ENCODE assay signal across 8 cellular contexts in the genomic region with DNA sequence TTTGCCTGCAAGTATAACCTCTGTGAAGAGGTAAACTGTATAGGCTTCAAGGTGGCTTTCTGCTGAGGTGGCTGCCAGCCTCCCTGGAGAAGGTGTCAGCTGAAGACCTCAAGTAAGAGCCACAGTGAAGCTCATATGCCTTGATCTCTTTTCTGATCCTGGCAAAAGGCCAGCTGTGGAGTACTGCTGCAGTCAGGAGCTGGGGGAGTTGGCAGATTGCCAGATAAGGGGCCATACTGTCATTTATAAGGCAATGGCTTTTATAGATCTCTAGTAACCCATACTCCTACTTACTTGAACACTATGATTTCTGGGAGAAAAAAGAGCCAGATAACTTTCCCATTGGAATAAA. TPM values are rescaled to one million over a fixed set of nuclear protein-coding genes. Genes with fewer than 3 reads are reported as not detected.
A peak's percentile ranks its signal among the peaks of the same experiment; 100 is the strongest.
DNase-seq lines count a peak whose midpoint lies in the region; ATAC-seq and TF ChIP-seq lines count a peak whose summit lies in the region.

No MANE protein-coding gene starts in this region.

- DNase-seq in activated CD4-positive, CD25-positive, alpha-beta regulatory T cell treated with anti-CD3 and anti-CD28 coated beads, Interleukin-2, amount 50 U/mL, for 72 hours, result no peak
- peak; percentile 37 to 61 for DNase-seq in central memory CD8-positive, alpha-beta T cell (ENCODE audit: low spot score in 2 of 2)
- peak; percentile 26 for DNase-seq in stimulated activated naive CD4-positive, alpha-beta T cell treated with Interleukin-2 at 50 U/mL for 16 hours (lab: John Stamatoyannopoulos, UW)
- no peak for DNase-seq in foreskin keratinocyte
- DNase-seq in C1 segment of cervical spinal cord (lab: John Stamatoyannopoulos, UW), result no peak
- no peak for DNase-seq in HK-2 (ENCODE audit: unreplicated experiment)

- H3K27me3 Mint-ChIP-seq in T-helper 1 cell treated with Interleukin-12 subunit alpha and Interleukin-12 subunit beta and Interleukin-4 antibody, amounts not matched to agents 30 μg/mL and 1 μg/mL, for 36 hours (ENCODE audit: low read depth), result no peaks in the 10 kb centered on the region
- H3K27me3 Mint-ChIP-seq in central memory CD8-positive, alpha-beta T cell, result no peaks in the 10 kb centered on the region

- H3K4me1 ChIP-seq in foreskin keratinocyte, result no peaks in the 10 kb centered on the region

- no peak overlapping the region for H3K27ac ChIP-seq in foreskin keratinocyte

- H3K27me3 ChIP-seq in foreskin keratinocyte, result no peaks in the 10 kb centered on the region

- H3K4me1 Mint-ChIP-seq in T-helper 1 cell treated with Interleukin-12 subunit alpha and Interleukin-12 subunit beta and Interleukin-4 antibody, amounts not matched to agents 30 μg/mL and 1 μg/mL, for 36 hours (ENCODE audit: low read depth), result peaks cover 50% of the 10 kb centered on the region
- H3K4me1 Mint-ChIP-seq in central memory CD8-positive, alpha-beta T cell, result peaks cover 56% of the 10 kb centered on the region

- peak overlapping the region; percentile 21 for H3K27ac Mint-ChIP-seq in T-helper 1 cell treated with Interleukin-12 subunit alpha and Interleukin-12 subunit beta and Interleukin-4 antibody, amounts not matched to agents 30 μg/mL and 1 μg/mL, for 36 hours
- peak overlapping the region; percentile 69 for H3K27ac Mint-ChIP-seq in central memory CD8-positive, alpha-beta T cell (ENCODE audit: low read depth)

- no peaks in the 10 kb centered on the region for H3K9me3 Mint-ChIP-seq in T-helper 1 cell treated with Interleukin-12 subunit alpha and Interleukin-12 subunit beta and Interleukin-4 antibody, amounts not matched to agents 30 μg/mL and 1 μg/mL, for 36 hours
- H3K9me3 Mint-ChIP-seq in central memory CD8-positive, alpha-beta T cell, result no peaks in the 10 kb centered on the region

- peak; percentile 9 to 13 for ATAC-seq in activated CD4-positive, CD25-positive, alpha-beta regulatory T cell treated with anti-CD3 and anti-CD28 coated beads, Interleukin-2, amount 50 U/mL, for 24 hours
- ATAC-seq in central memory CD8-positive, alpha-beta T cell (replicated peaks; ENCODE audit: extremely low read depth, poor library complexity, severe bottlenecking), result peak; percentile 75
- no peak for ATAC-seq in foreskin keratinocyte

- peaks cover 23% of the 10 kb centered on the region for H3K36me3 Mint-ChIP-seq in T-helper 1 cell treated with Interleukin-12 subunit alpha and Interleukin-12 subunit beta and Interleukin-4 antibody, amounts not matched to agents 30 μg/mL and 1 μg/mL, for 36 hours (ENCODE audit: low read depth)
- peaks cover 13% of the 10 kb centered on the region for H3K36me3 Mint-ChIP-seq in central memory CD8-positive, alpha-beta T cell (ENCODE audit: insufficient read depth)

- no peak for TF ChIP-seq CTCF in foreskin keratinocyte (conservative IDR thresholded peaks at IDR 0.05)

- no peak overlapping the region for H3K4me3 Mint-ChIP-seq in T-helper 1 cell treated with Interleukin-12 subunit alpha and Interleukin-12 subunit beta and Interleukin-4 antibody, amounts not matched to agents 30 μg/mL and 1 μg/mL, for 36 hours
- H3K4me3 Mint-ChIP-seq in central memory CD8-positive, alpha-beta T cell, result peak overlapping the region; percentile 6

RNA-seq across cellular contexts. Expression of gene CEP85L, which starts 8.8 kb away (rescaled TPM):
- total RNA-seq in foreskin keratinocyte, result 5.2 and 5.3 TPM in 2 replicates
- 0.54 and 0.55 TPM in 2 replicates for polyA plus RNA-seq in foreskin keratinocyte

Comparison
In these comparisons a context has a peak if more than half of its experiments do, and no peak if none do; other contexts are left out.
1. DNase-seq: peak in central memory CD8-positive, alpha-beta T cell (2 of 2) and stimulated activated naive CD4-positive, alpha-beta T cell treated with Interleukin-2 at 50 U/mL for 16 hours (single experiment); none in activated CD4-positive, CD25-positive, alpha-beta regulatory T cell treated with anti-CD3 and anti-CD28 coated beads, Interleukin-2, amount 50 U/mL, for 72 hours (single experiment), foreskin keratinocyte (0 of 2), C1 segment of cervical spinal cord (0 of 14) and HK-2 (single experiment).